ENCODE assay signal across 20 cellular contexts in the genomic region with DNA sequence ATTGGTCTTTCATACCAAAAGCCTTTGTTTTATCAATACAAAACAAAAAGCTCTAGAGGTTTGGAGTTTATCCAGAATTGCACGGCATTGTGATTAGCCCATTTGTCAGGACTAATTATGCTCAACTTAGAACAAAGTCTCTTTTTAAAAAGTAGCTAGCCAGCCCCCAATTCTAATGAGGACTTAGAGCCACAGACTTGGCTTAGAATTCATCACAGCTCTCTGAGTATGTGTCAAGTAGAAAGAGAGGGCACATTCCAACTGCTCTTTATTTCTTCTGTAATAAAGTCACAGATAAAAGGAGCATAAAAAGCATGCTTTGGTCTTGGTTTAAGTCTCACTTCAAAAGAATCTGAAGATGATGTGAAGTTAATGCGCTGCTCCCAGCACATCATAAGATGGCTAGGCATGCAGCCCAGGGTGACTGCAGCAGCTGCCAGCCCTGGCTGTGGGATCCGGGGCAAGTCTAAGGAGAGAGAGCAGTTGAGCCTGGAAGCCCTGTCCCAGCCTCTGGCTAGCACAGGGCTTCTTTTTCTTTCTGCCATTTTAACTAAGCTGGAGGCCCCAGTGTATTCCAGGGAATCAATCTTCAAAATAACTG.
DNase-seq lines count a peak whose midpoint lies in the region; ATAC-seq, FAIRE-seq and TF ChIP-seq lines count a peak whose summit lies in the region.
"Had no signal": no experiment of that assay in that cellular context is flagged by ENCODE, and none has a peak within 500 bp of the region (broad histone marks: within the 10 kb centered on the region; RNA-seq: fewer than 3 reads in every experiment).

No MANE protein-coding gene starts in this region.

- peak overlapping the region; percentile 18 for H3K9ac ChIP-seq in astrocyte (ENCODE audit: low read length)

- no peaks in the 10 kb centered on the region for H3K36me3 Mint-ChIP-seq in astrocyte (ENCODE audit: low read depth, unreplicated experiment)
- H3K36me3 Mint-ChIP-seq in activated T-helper 1 cell treated with anti-CD3 and anti-CD28 coated beads, Interleukin-12 subunit alpha, Interleukin-12 subunit beta, Interleukin-2, Interleukin-4 antibody, amounts not matched to agents 30 ng/mL and 10 ng/mL and 1 ng/mL, durations not matched to agents 14 hours and 24 hours and 36 hours (ENCODE audit: low read depth), result no peaks in the 10 kb centered on the region
- H3K36me3 Mint-ChIP-seq: naive thymus-derived CD4-positive, alpha-beta T cell had no signal

- no peaks in the 10 kb centered on the region for H3K79me2 ChIP-seq in astrocyte (ENCODE audit: insufficient read depth, low read length)

- peak overlapping the region; percentile 21 for H3K4me3 ChIP-seq in astrocyte (ENCODE audit: insufficient read depth, low read depth, low read length)
- H3K4me3 ChIP-seq: GM12878, Peyer's patch, spleen had no signal

- DNase-seq in DMS79 (lab: John Stamatoyannopoulos, UW) (peak; percentile 95), astrocyte (ENCODE audit: low read depth) (peak; percentile 97), hippocampal formation (lab: John Stamatoyannopoulos, UW) (peak; percentile 61 to 88), posterior vena cava (ENCODE audit: low spot score) (peak; percentile 78), COLO668 (lab: John Stamatoyannopoulos, UW; ENCODE audit: unreplicated experiment) (no peak), left colon (no peak), NCI-H1417 treated with DMSO at 0.1 percent for 48 hours (lab: John Stamatoyannopoulos, UW) (no peak)
- DNase-seq in activated T-helper 1 cell treated with anti-CD3 and anti-CD28 coated beads, Interleukin-12 subunit alpha, Interleukin-12 subunit beta, Interleukin-2, Interleukin-4 antibody, amounts not matched to agents 30 ng/mL and 10 ng/mL and 1 ng/mL, durations not matched to agents 14 hours and 24 hours and 36 hours (ENCODE audit: low spot score), result no peak
- DNase-seq: activated naive CD4-positive, alpha-beta T cell; AML-193; Kasumi-1; kidney glomerular epithelial cell; naive thymus-derived CD4-positive, alpha-beta T cell; NCI-H1694 treated with DMSO at 0.1 percent for 48 hours; NCI-H526 treated with DMSO at 0.1 percent for 48 hours; Peyer's patch; spleen had no signal

- peaks cover 10% of the 10 kb centered on the region for H3K9me3 Mint-ChIP-seq in astrocyte (ENCODE audit: unreplicated experiment)
- H3K9me3 Mint-ChIP-seq in activated T-helper 1 cell treated with anti-CD3 and anti-CD28 coated beads, Interleukin-12 subunit alpha, Interleukin-12 subunit beta, Interleukin-2, Interleukin-4 antibody, amounts not matched to agents 30 ng/mL and 10 ng/mL and 1 ng/mL, durations not matched to agents 14 hours and 24 hours and 36 hours, result peaks cover 28% of the 10 kb centered on the region

- TF ChIP-seq CTCF in astrocyte (IDR thresholded peaks at IDR 0.05; ENCODE audit: insufficient read depth, low read depth, low read length), result no peak

- H3K4me1 Mint-ChIP-seq in astrocyte (ENCODE audit: low read depth, unreplicated experiment), result peaks cover 20% of the 10 kb centered on the region
- H3K4me1 Mint-ChIP-seq in activated T-helper 1 cell treated with anti-CD3 and anti-CD28 coated beads, Interleukin-12 subunit alpha, Interleukin-12 subunit beta, Interleukin-2, Interleukin-4 antibody, amounts not matched to agents 30 ng/mL and 10 ng/mL and 1 ng/mL, durations not matched to agents 14 hours and 24 hours and 36 hours (ENCODE audit: low read depth), result no peaks in the 10 kb centered on the region
- H3K4me1 Mint-ChIP-seq: naive thymus-derived CD4-positive, alpha-beta T cell had no signal

- H3K4me2 ChIP-seq in astrocyte (ENCODE audit: low read length), result peak overlapping the region; percentile 63

- H3K27me3 Mint-ChIP-seq in astrocyte (ENCODE audit: low read depth, unreplicated experiment), result no peaks in the 10 kb centered on the region
- no peaks in the 10 kb centered on the region for H3K27me3 Mint-ChIP-seq in activated T-helper 1 cell treated with anti-CD3 and anti-CD28 coated beads, Interleukin-12 subunit alpha, Interleukin-12 subunit beta, Interleukin-2, Interleukin-4 antibody, amounts not matched to agents 30 ng/mL and 10 ng/mL and 1 ng/mL, durations not matched to agents 14 hours and 24 hours and 36 hours (ENCODE audit: insufficient read depth)
- H3K27me3 Mint-ChIP-seq: naive thymus-derived CD4-positive, alpha-beta T cell had no signal

- H3K4me1 ChIP-seq in astrocyte (ENCODE audit: insufficient read depth, low read length), result peaks cover 23% of the 10 kb centered on the region
- H3K4me1 ChIP-seq: Peyer's patch, spleen had no signal

- H3K4me3 Mint-ChIP-seq in astrocyte (ENCODE audit: unreplicated experiment), result peak overlapping the region; percentile 16
- H3K4me3 Mint-ChIP-seq in activated T-helper 1 cell treated with anti-CD3 and anti-CD28 coated beads, Interleukin-12 subunit alpha, Interleukin-12 subunit beta, Interleukin-2, Interleukin-4 antibody, amounts not matched to agents 30 ng/mL and 10 ng/mL and 1 ng/mL, durations not matched to agents 14 hours and 24 hours and 36 hours, result no peak overlapping the region
- H3K4me3 Mint-ChIP-seq: naive thymus-derived CD4-positive, alpha-beta T cell had no signal

- peak overlapping the region; percentile 48 for H3K27ac Mint-ChIP-seq in astrocyte (ENCODE audit: unreplicated experiment)
- no peak overlapping the region for H3K27ac Mint-ChIP-seq in activated T-helper 1 cell treated with anti-CD3 and anti-CD28 coated beads, Interleukin-12 subunit alpha, Interleukin-12 subunit beta, Interleukin-2, Interleukin-4 antibody, amounts not matched to agents 30 ng/mL and 10 ng/mL and 1 ng/mL, durations not matched to agents 14 hours and 24 hours and 36 hours
- H3K27ac Mint-ChIP-seq: naive thymus-derived CD4-positive, alpha-beta T cell had no signal

- peak overlapping the region; percentile 43 for H3K27ac ChIP-seq in astrocyte (ENCODE audit: low read depth, low read length)
- H3K27ac ChIP-seq: Peyer's patch, spleen, VCaP had no signal

- ATAC-seq in left colon, result no peak
- ATAC-seq: GM12878; naive thymus-derived CD4-positive, alpha-beta T cell had no signal

- H2AFZ ChIP-seq in astrocyte (ENCODE audit: low read depth, low read length), result peak overlapping the region; percentile 29

- no peaks in the 10 kb centered on the region for H4K20me1 ChIP-seq in astrocyte (ENCODE audit: insufficient read depth, low read length)

- no peaks in the 10 kb centered on the region for H3K36me3 ChIP-seq in astrocyte (ENCODE audit: insufficient read depth, low read length)
- H3K36me3 ChIP-seq: Peyer's patch, spleen had no signal

- intact Hi-C loops in posterior vena cava (cut with DNase I), result no loop called here
- intact Hi-C loops in activated T-helper 1 cell treated with anti-CD3 and anti-CD28 coated beads, Interleukin-12 subunit alpha, Interleukin-12 subunit beta, Interleukin-2, Interleukin-4 antibody, amounts not matched to agents 30 ng/mL and 10 ng/mL and 1 ng/mL, durations not matched to agents 14 hours and 24 hours and 36 hours (cut with micrococcal nuclease), result loop anchor here (10.0 kb wide), 1 partner anchor 213 kb away; no protein-coding TSS in a partner anchor
- intact Hi-C loops in left colon (cut with DNase I, micrococcal nuclease), result no loop called here

- H3K9me3 ChIP-seq in astrocyte (ENCODE audit: insufficient read depth, low read depth, low read length), result no peaks in the 10 kb centered on the region

- FAIRE-seq in astrocyte (lab: Jason Lieb, UNC), result no peak
- FAIRE-seq: bronchial epithelial cell, GM12878 had no signal

- H3K27me3 ChIP-seq in astrocyte (ENCODE audit: insufficient read depth, low read length), result no peaks in the 10 kb centered on the region
- H3K27me3 ChIP-seq: Peyer's patch, spleen had no signal

Comparison
In these comparisons a context has a peak if more than half of its experiments do, and no peak if none do; other contexts are left out.
1. DNase-seq: peak in DMS79 (single experiment), astrocyte (single experiment), hippocampal formation (2 of 2) and posterior vena cava (single experiment); none in COLO668 (single experiment), activated T-helper 1 cell treated with anti-CD3 and anti-CD28 coated beads, Interleukin-12 subunit alpha, Interleukin-12 subunit beta, Interleukin-2, Interleukin-4 antibody, amounts not matched to agents 30 ng/mL and 10 ng/mL and 1 ng/mL, durations not matched to agents 14 hours and 24 hours and 36 hours (single experiment), left colon (0 of 2) and NCI-H1417 treated with DMSO at 0.1 percent for 48 hours (single experiment).